In the genomic region with DNA sequence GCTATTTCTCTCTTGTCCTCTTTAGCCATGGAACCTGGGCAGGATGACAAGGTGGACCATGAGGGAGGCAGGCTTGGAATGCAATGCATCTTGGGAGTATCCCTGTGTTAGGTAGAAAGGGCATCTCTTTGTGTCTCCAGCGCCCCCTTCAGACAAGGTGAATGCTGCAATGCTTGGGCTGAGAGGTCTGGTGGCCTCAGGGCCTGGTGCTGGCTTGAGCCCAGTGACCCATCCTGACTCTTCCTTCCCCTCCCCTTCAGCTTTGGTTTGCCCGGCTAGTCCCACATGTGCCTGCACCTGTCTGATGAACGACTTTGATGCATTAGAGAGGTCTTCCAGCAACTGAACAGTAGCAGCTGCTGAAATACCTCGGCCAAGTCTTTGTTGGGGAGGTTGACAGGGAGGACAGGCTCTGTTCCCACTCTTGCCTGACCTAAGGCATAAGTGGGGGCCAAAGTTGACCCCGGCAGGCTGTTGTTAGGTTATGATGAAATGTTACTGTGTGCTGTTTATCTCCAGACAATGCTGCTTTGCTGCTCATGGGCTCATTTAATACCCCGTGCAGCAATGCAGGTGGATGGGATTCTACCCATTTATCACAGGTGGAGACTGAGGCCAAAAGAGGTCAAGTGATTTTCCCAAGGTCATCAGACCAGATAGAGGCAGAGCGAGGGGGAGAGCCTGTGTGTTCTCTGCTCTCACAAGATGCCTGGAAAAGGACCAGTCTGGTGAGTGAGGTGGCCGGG, we compare ENCODE assay signal across 17 cellular contexts. TPM values are rescaled to one million over a fixed set of nuclear protein-coding genes. Genes with fewer than 3 reads are reported as not detected.
A peak's percentile ranks its signal among the peaks of the same experiment; 100 is the strongest.
DNase-seq lines count a peak whose midpoint lies in the region; ATAC-seq, FAIRE-seq and TF ChIP-seq lines count a peak whose summit lies in the region.
"Had no signal": no experiment of that assay in that cellular context is flagged by ENCODE, and none has a peak within 500 bp of the region (broad histone marks: within the 10 kb centered on the region; RNA-seq: fewer than 3 reads in every experiment).

No MANE protein-coding gene starts in this region.

- H3K36me3 ChIP-seq in IMR-90 (ENCODE audit: control insufficient read depth, insufficient read depth, low read length), result no peaks in the 10 kb centered on the region
- H3K36me3 ChIP-seq in H1 (ENCODE audit: control insufficient read depth in 2 of 4, insufficient read depth in 4 of 4, low read length in 3 of 4), result no peaks in the 10 kb centered on the region
- H3K36me3 ChIP-seq: tibial nerve had no signal

- no peak for TF ChIP-seq RAD21 in IMR-90 (IDR thresholded peaks at IDR 0.05; ENCODE audit: low read length)
- TF ChIP-seq RAD21 in H1 (IDR thresholded peaks at IDR 0.05 in 1 of 2, conservative IDR thresholded peaks at IDR 0.05 in 1 of 2; ENCODE audit: low read depth in 2 of 2, low read length in 2 of 2), result peak; percentile 64 to 75

- H4K20me1 ChIP-seq in IMR-90 (ENCODE audit: insufficient read depth, low read length), result no peaks in the 10 kb centered on the region
- no peaks in the 10 kb centered on the region for H4K20me1 ChIP-seq in H1 (replicated peaks in 1 of 2; ENCODE audit: control insufficient read depth in 1 of 2, insufficient read depth in 2 of 2, low read length in 2 of 2)

- H2BK5ac ChIP-seq in IMR-90 (ENCODE audit: low read depth, low read length, poor library complexity, severe bottlenecking), result no peak overlapping the region
- H2BK5ac ChIP-seq in H1 (ENCODE audit: low read depth, low read length), result no peak overlapping the region

- H3K4me3 ChIP-seq in IMR-90 (ENCODE audit: insufficient read depth, low read depth, low read length) (no peak overlapping the region), H1 (ENCODE audit: extremely low read depth in 1 of 4, insufficient read depth in 2 of 4, low read depth in 3 of 4, low read length in 4 of 4) (no peak overlapping the region), retinal pigment epithelial cell (ENCODE audit: low read length) (no peak overlapping the region)
- H3K4me3 ChIP-seq: tibial nerve had no signal

- CTCF ChIA-PET in activated CD8-positive, alpha-beta T cell treated with anti-CD3 and anti-CD28 coated beads for 36 hours (lab: Charles Lee), result interaction anchor here (1.3 to 5.3 kb wide), 2 partner anchors 8 to 573 kb away, joined by 3 to 30 read pairs; no protein-coding TSS in a partner anchor
- CTCF ChIA-PET in activated CD8-positive, alpha-beta T cell treated with anti-CD3 and anti-CD28 coated beads, Interleukin-2, amount 10 ng/mL, durations not matched to agents 7 days and 5 days (lab: Charles Lee), result interaction anchor here (0.8 to 2.3 kb wide), 2 partner anchors 8 to 62 kb away, joined by 3 to 23 read pairs; no protein-coding TSS in a partner anchor
- CTCF ChIA-PET in IMR-90 (lab: Yijun Ruan, JAX) (no interaction called here), H1 (lab: Charles Lee; ENCODE audit: partially characterized antibody) (interaction anchor here (0.6 to 5.0 kb wide), 16 partner anchors 9 to 625 kb away, joined by 3 to 31 read pairs (median 4); no protein-coding TSS in a partner anchor)

- no peak overlapping the region for H3K14ac ChIP-seq in IMR-90 (replicated peaks; ENCODE audit: low read depth, low read length)
- H3K14ac ChIP-seq in H1 (ENCODE audit: insufficient read length), result no peak overlapping the region

- no peak overlapping the region for H2BK12ac ChIP-seq in H1 (ENCODE audit: low read depth, low read length)

- no peak overlapping the region for H3K23ac ChIP-seq in IMR-90 (ENCODE audit: low read depth, low read length)
- H3K23ac ChIP-seq in H1 (ENCODE audit: insufficient read length), result no peak overlapping the region

- peak overlapping the region; percentile 19 for H2AK9ac ChIP-seq in IMR-90 (replicated peaks; ENCODE audit: low read depth, low read length, poor library complexity)

- intact Hi-C loops in activated CD8-positive, alpha-beta T cell treated with anti-CD3 and anti-CD28 coated beads for 36 hours (cut with micrococcal nuclease), result no loop called here
- intact Hi-C loops in IMR-90 (cut with micrococcal nuclease) (no loop called here), head of caudate nucleus (cut with DNase I) (no loop called here)

- H3K9me1 ChIP-seq in IMR-90 (ENCODE audit: insufficient read depth, low read length), result 0 out of 2 replicates have a peak, but pooled peaks cover 5% of the 10 kb centered on the region

- H3K79me2 ChIP-seq in H1 (ENCODE audit: control insufficient read depth in 1 of 2, insufficient read depth in 2 of 2, low read length in 2 of 2), result no peaks in the 10 kb centered on the region

- in situ Hi-C loops in IMR-90 (cut with MboI; ENCODE audit: low sequenced_read_pairs), result no loop called here

- peaks cover 8% of the 10 kb centered on the region for H3K36me3 Mint-ChIP-seq in activated CD8-positive, alpha-beta T cell treated with anti-CD3 and anti-CD28 coated beads for 36 hours (ENCODE audit: low read depth)
- peaks cover 39% of the 10 kb centered on the region for H3K36me3 Mint-ChIP-seq in activated CD8-positive, alpha-beta T cell treated with anti-CD3 and anti-CD28 coated beads, Interleukin-2, amount 10 ng/mL, durations not matched to agents 7 days and 5 days (ENCODE audit: low read depth)

- DNase-seq in activated CD8-positive, alpha-beta T cell treated with anti-CD3 and anti-CD28 coated beads for 36 hours, result no peak
- no peak for DNase-seq in activated CD8-positive, alpha-beta T cell treated with anti-CD3 and anti-CD28 coated beads, Interleukin-2, amount 10 ng/mL, durations not matched to agents 7 days and 5 days
- DNase-seq in IMR-90 (no peak), H1 (ENCODE audit: low read depth in 1 of 2, low spot score in 2 of 2) (peak in 1 of 2 experiments; percentile 75), retinal pigment epithelial cell (ENCODE audit: low read depth) (no peak), head of caudate nucleus (no peak)
- DNase-seq: DMS79; kidney glomerular epithelial cell; midbrain; NCI-H1694 treated with DMSO at 0.1 percent for 48 hours; NCI-H226; stimulated activated CD4-positive, alpha-beta T cell treated with anti-CD3 and anti-CD28 coated beads, Interleukin-15, amount 100 ng/mL, for 24 hours; stimulated activated naive CD4-positive, alpha-beta T cell had no signal

- H2BK20ac ChIP-seq in IMR-90 (ENCODE audit: low read depth, low read length), result no peak overlapping the region
- H2BK20ac ChIP-seq in H1 (ENCODE audit: low read length), result no peak overlapping the region

- no peak for TF ChIP-seq CTCF in activated CD8-positive, alpha-beta T cell treated with anti-CD3 and anti-CD28 coated beads for 36 hours (IDR thresholded peaks at IDR 0.05)
- TF ChIP-seq CTCF in IMR-90 (conservative IDR thresholded peaks at IDR 0.05; ENCODE audit: low read depth, low read length), result no peak
- peak; percentile 65 to 89 (median 77) for TF ChIP-seq CTCF in H1 (IDR thresholded peaks at IDR 0.05; ENCODE audit: control extremely low read depth in 1 of 3, insufficient read depth in 1 of 3, low read depth in 1 of 3, low read length in 3 of 3)
- peak; percentile 37 for TF ChIP-seq CTCF in retinal pigment epithelial cell (conservative IDR thresholded peaks at IDR 0.05; ENCODE audit: low read depth, low read length)

- TF ChIP-seq POLR2A in IMR-90 (IDR thresholded peaks at IDR 0.05; ENCODE audit: low read depth, low read length) (no peak), H1 (IDR thresholded peaks at IDR 0.05; ENCODE audit: control extremely low read depth in 1 of 2, low read depth in 2 of 2, low read length in 2 of 2) (no peak)

- H4K8ac ChIP-seq in IMR-90 (ENCODE audit: low read depth in 2 of 2, low read length in 2 of 2) (no peak overlapping the region), H1 (ENCODE audit: extremely low read depth, insufficient read depth, low read length) (no peak overlapping the region)

- H3K4me1 Mint-ChIP-seq in activated CD8-positive, alpha-beta T cell treated with anti-CD3 and anti-CD28 coated beads for 36 hours (ENCODE audit: low read depth), result peaks cover 8% of the 10 kb centered on the region
- H3K4me1 Mint-ChIP-seq in activated CD8-positive, alpha-beta T cell treated with anti-CD3 and anti-CD28 coated beads, Interleukin-2, amount 10 ng/mL, durations not matched to agents 7 days and 5 days (ENCODE audit: low read depth), result peaks cover 32% of the 10 kb centered on the region

- no peaks in the 10 kb centered on the region for H3K23me2 ChIP-seq in H1 (ENCODE audit: low read depth, low read length)

- no peak overlapping the region for H2AFZ ChIP-seq in IMR-90 (replicated peaks; ENCODE audit: low read length, poor library complexity)
- H2AFZ ChIP-seq in H1 (ENCODE audit: low read length), result no peak overlapping the region

- no TSS peak for BruUV-seq in IMR-90 (replicated peaks; lab: Mats Ljungman, UMichigan)

- no peak overlapping the region for H3K18ac ChIP-seq in IMR-90 (ENCODE audit: low read depth, low read length)
- H3K18ac ChIP-seq in H1 (ENCODE audit: extremely low read depth, low read length), result no peak overlapping the region

- no peak overlapping the region for H2BK15ac ChIP-seq in IMR-90 (ENCODE audit: low read depth, low read length)
- H2BK15ac ChIP-seq in H1 (ENCODE audit: low read length), result no peak overlapping the region

- H3K27me3 Mint-ChIP-seq in activated CD8-positive, alpha-beta T cell treated with anti-CD3 and anti-CD28 coated beads for 36 hours, result no peaks in the 10 kb centered on the region
- no peaks in the 10 kb centered on the region for H3K27me3 Mint-ChIP-seq in activated CD8-positive, alpha-beta T cell treated with anti-CD3 and anti-CD28 coated beads, Interleukin-2, amount 10 ng/mL, durations not matched to agents 7 days and 5 days (ENCODE audit: low read depth)

- peak overlapping the region; percentile 30 for H3K27ac Mint-ChIP-seq in activated CD8-positive, alpha-beta T cell treated with anti-CD3 and anti-CD28 coated beads for 36 hours
- no peak overlapping the region for H3K27ac Mint-ChIP-seq in activated CD8-positive, alpha-beta T cell treated with anti-CD3 and anti-CD28 coated beads, Interleukin-2, amount 10 ng/mL, durations not matched to agents 7 days and 5 days

- H3K9ac ChIP-seq in IMR-90 (ENCODE audit: low read depth, low read length) (no peak overlapping the region), H1 (replicated peaks in 1 of 4; ENCODE audit: extremely low read depth in 1 of 4, low read depth in 3 of 4, low read length in 3 of 4) (no peak overlapping the region)

- H3K4me3 Mint-ChIP-seq in activated CD8-positive, alpha-beta T cell treated with anti-CD3 and anti-CD28 coated beads for 36 hours, result no peak overlapping the region
- no peak overlapping the region for H3K4me3 Mint-ChIP-seq in activated CD8-positive, alpha-beta T cell treated with anti-CD3 and anti-CD28 coated beads, Interleukin-2, amount 10 ng/mL, durations not matched to agents 7 days and 5 days

- H3K9me3 Mint-ChIP-seq in activated CD8-positive, alpha-beta T cell treated with anti-CD3 and anti-CD28 coated beads for 36 hours, result peaks cover 19% of the 10 kb centered on the region
- peaks cover 22% of the 10 kb centered on the region for H3K9me3 Mint-ChIP-seq in activated CD8-positive, alpha-beta T cell treated with anti-CD3 and anti-CD28 coated beads, Interleukin-2, amount 10 ng/mL, durations not matched to agents 7 days and 5 days (ENCODE audit: insufficient read depth)

- H3K9me3 ChIP-seq in IMR-90 (ENCODE audit: control insufficient read depth, insufficient read depth, low read length) (peaks cover 12% of the 10 kb centered on the region), H1 (ENCODE audit: insufficient read depth in 2 of 2, low read depth in 1 of 2, low read length in 1 of 2) (peaks cover 6 to 9% of the 10 kb centered on the region in 2 experiments; a peak in 3 of 4 replicates)

- H3K79me1 ChIP-seq in IMR-90 (ENCODE audit: low read depth in 1 of 2, low read length in 2 of 2), result no peaks in the 10 kb centered on the region
- no peaks in the 10 kb centered on the region for H3K79me1 ChIP-seq in H1 (ENCODE audit: low read depth, low read length)

- H3K4ac ChIP-seq in IMR-90 (ENCODE audit: low read depth, low read length) (no peak overlapping the region), H1 (replicated peaks; ENCODE audit: insufficient read length, low read depth, low read length) (no peak overlapping the region)

- H3K27me3 ChIP-seq in IMR-90 (ENCODE audit: control insufficient read depth, insufficient read depth, low read length), result no peaks in the 10 kb centered on the region
- H3K27me3 ChIP-seq in H1 (replicated peaks in 1 of 4; ENCODE audit: control insufficient read depth in 3 of 4, extremely low read depth in 1 of 4, insufficient read depth in 3 of 4, low read length in 3 of 4), result no peaks in the 10 kb centered on the region
- H3K27me3 ChIP-seq: tibial nerve had no signal

- no peak for FAIRE-seq in H1 (lab: Jason Lieb, UNC)

- H2AK5ac ChIP-seq in IMR-90 (ENCODE audit: low read depth, low read length) (no peak overlapping the region), H1 (ENCODE audit: low read depth, low read length) (no peak overlapping the region)

- dilution Hi-C loops in IMR-90 (cut with HindIII; ENCODE audit: low sequenced_read_pairs, unreplicated experiment), result no loop called here

- H2BK120ac ChIP-seq in IMR-90 (ENCODE audit: low read depth, low read length), result no peak overlapping the region
- H2BK120ac ChIP-seq in H1 (replicated peaks; ENCODE audit: low read depth, low read length), result no peak overlapping the region

- H4K5ac ChIP-seq in IMR-90 (ENCODE audit: low read depth, low read length) (no peak overlapping the region), H1 (ENCODE audit: insufficient read length, low read depth, low read length) (no peak overlapping the region)

- H4K91ac ChIP-seq in IMR-90 (ENCODE audit: insufficient read depth, low read depth, low read length), result no peak overlapping the region
- no peak overlapping the region for H4K91ac ChIP-seq in H1 (replicated peaks; ENCODE audit: insufficient read length, low read length)

- H3K4me2 ChIP-seq in IMR-90 (ENCODE audit: low read depth, low read length) (no peak overlapping the region), H1 (ENCODE audit: insufficient read depth in 1 of 2, low read depth in 2 of 2, low read length in 2 of 2) (no peak overlapping the region)

- POLR2A ChIA-PET in activated CD8-positive, alpha-beta T cell treated with anti-CD3 and anti-CD28 coated beads for 36 hours (lab: Charles Lee), result no interaction called here
- POLR2A ChIA-PET in activated CD8-positive, alpha-beta T cell treated with anti-CD3 and anti-CD28 coated beads, Interleukin-2, amount 10 ng/mL, durations not matched to agents 7 days and 5 days (lab: Charles Lee), result no interaction called here
- POLR2A ChIA-PET in IMR-90 (lab: Charles Lee; ENCODE audit: unreplicated experiment) (no interaction called here), H1 (lab: Charles Lee; ENCODE audit: partially characterized antibody) (no interaction called here)

- no peak for TF ChIP-seq EP300 in H1 (IDR thresholded peaks at IDR 0.05; ENCODE audit: borderline replicate concordance in 1 of 2, low read depth in 2 of 2, low read length in 2 of 2)

- H3K27ac ChIP-seq in IMR-90 (ENCODE audit: insufficient read depth, low read length) (no peak overlapping the region), H1 (ENCODE audit: low read depth, low read length) (no peak overlapping the region)
- H3K27ac ChIP-seq: tibial nerve had no signal

- no peak for ATAC-seq in activated CD8-positive, alpha-beta T cell treated with anti-CD3 and anti-CD28 coated beads for 36 hours
- ATAC-seq in activated CD8-positive, alpha-beta T cell treated with anti-CD3 and anti-CD28 coated beads, Interleukin-2, amount 10 ng/mL, durations not matched to agents 7 days and 5 days, result no peak
- no peak for ATAC-seq in IMR-90 (ENCODE audit: low read depth)
- no peak for ATAC-seq in GM21367 (IDR thresholded peaks at IDR 0.05; ENCODE audit: unreplicated experiment)
- no peak for ATAC-seq in HG03521 (IDR thresholded peaks at IDR 0.05; ENCODE audit: unreplicated experiment)
- ATAC-seq: esophagus mucosa had no signal

- 40% methylated on average over 2 of the region's 8 CpGs; no CpG with 5 or more reads in 1 of the 2 experiments for WGBS in IMR-90 (ENCODE audit: extremely low coverage in 2 of 2, insufficient read length in 1 of 2), 2 experiments
- WGBS in H1 (ENCODE audit: extremely low coverage in 1 of 2, insufficient coverage in 1 of 2, insufficient read length in 1 of 2, insufficient replicate concordance in 2 of 2, low coverage in 1 of 2, low lambda C conversion rate in 2 of 2, missing lambda C conversion rate in 1 of 2), 2 experiments, result 72% methylated on average over 8 of the region's 8 CpGs; no CpG with 5 or more reads in 1 of the 2 experiments

- H3K4me1 ChIP-seq in IMR-90 (ENCODE audit: control insufficient read depth, insufficient read depth, low read length), result no peaks in the 10 kb centered on the region
- H3K4me1 ChIP-seq in H1 (replicated peaks in 1 of 4; ENCODE audit: control insufficient read depth in 3 of 4, insufficient read depth in 4 of 4, low read length in 3 of 4), result no peaks in the 10 kb centered on the region
- H3K4me1 ChIP-seq: tibial nerve had no signal

- H3K56ac ChIP-seq in IMR-90 (ENCODE audit: extremely low read depth, insufficient read depth, low read length) (no peak overlapping the region), H1 (replicated peaks; ENCODE audit: insufficient read length, low read depth, low read length) (no peak overlapping the region)

RNA-seq across cellular contexts. Expression of a gene that starts 22.5 kb away (rescaled TPM):
- total RNA-seq in activated CD8-positive, alpha-beta T cell treated with anti-CD3 and anti-CD28 coated beads for 36 hours, result 1 to 10 TPM; 1.6 to 1.8 TPM
- total RNA-seq in activated CD8-positive, alpha-beta T cell treated with anti-CD3 and anti-CD28 coated beads, Interleukin-2, amount 10 ng/mL, durations not matched to agents 7 days and 5 days, result 1 to 10 TPM; 1.2 TPM
- total RNA-seq in IMR-90 (2012; rRNA removed), result under 0.01 TPM in 1 of 2 replicates, not detected in the other
- not detected in 2 replicates for polyA plus RNA-seq in IMR-90 (2012; rRNA removed)
- polyA plus RNA-seq in IMR-90 (2012; cell fraction: cytosol; rRNA removed), result not detected in 2 replicates
- polyA plus RNA-seq in IMR-90 (2012; cell fraction: nucleus; rRNA removed; ENCODE audit: low replicate concordance), result 0.01 TPM in 2 replicates
- 0.67 and 0.78 TPM in 2 replicates for total RNA-seq in H1 (2021; fragmentation: NEBNext Ultra II Directional; extraction: Animal tissue kit (Norgen Biotek cat#: 25700))
- 0.62 and 0.77 TPM in 2 replicates for polyA plus RNA-seq in H1 (2011; rRNA removed)
- polyA plus RNA-seq in H1 (2011; cell fraction: cytosol; rRNA removed), result 0.65 TPM
- polyA plus RNA-seq in H1 (2011; cell fraction: nucleus; rRNA removed), result 1.5 TPM
- polyA plus RNA-seq in H1 (2012, experiment 1 of 2), result 0.80 to 1.4 TPM (median 1.2 TPM) in 4 replicates
- polyA plus RNA-seq in H1 (2012, experiment 2 of 2), result 0.33 TPM
- polyA plus RNA-seq in H1 (2013, experiment 1 of 2), result 0.10 TPM
- 0.18 TPM for polyA plus RNA-seq in H1 (2013, experiment 2 of 2)
- 0.95 and 1.0 TPM in 2 replicates for polyA minus RNA-seq in H1 (2011; rRNA and poly(A)+ RNA removed)
- 0.44 TPM for polyA minus RNA-seq in H1 (2011; cell fraction: cytosol; rRNA and poly(A)+ RNA removed)
- 1.6 TPM for polyA minus RNA-seq in H1 (2011; cell fraction: nucleus; rRNA and poly(A)+ RNA removed)

Comparison
In these comparisons a context has a peak if more than half of its experiments do, and no peak if none do; other contexts are left out.
1. CTCF ChIP-seq: peak in H1 (3 of 3) and retinal pigment epithelial cell (single experiment); none in activated CD8-positive, alpha-beta T cell treated with anti-CD3 and anti-CD28 coated beads for 36 hours (single experiment) and IMR-90 (single experiment).